ENCODE assay signal across 8 cellular contexts in genomic region chr11:9506489-9507343, GRCh38. TPM values are rescaled to one million over a fixed set of nuclear protein-coding genes. Genes with fewer than 3 reads are reported as not detected.
DNase-seq lines count a peak whose midpoint lies in the region; ATAC-seq lines count a peak whose summit lies in the region.

No MANE protein-coding gene starts in this region.

- POLR2A ChIA-PET in activated CD4-positive, alpha-beta memory T cell treated with anti-CD3 and anti-CD28 coated beads for 36 hours (lab: Charles Lee), result interaction anchor here (1.2 kb wide), 1 partner anchor 46 kb away, joined by 4 read pairs; the partner anchor contains the start of gene ZNF143

- DNase-seq in DMS153 treated with DMSO at 0.1 percent for 48 hours (lab: John Stamatoyannopoulos, UW; ENCODE audit: unreplicated experiment) (peak; percentile 58), NCI-H774 (lab: John Stamatoyannopoulos, UW) (peak; percentile 81), lung microvascular endothelial cell (ENCODE audit: low read depth in 2 of 2) (peak; percentile 80 to 89)
- DNase-seq in activated CD4-positive, alpha-beta memory T cell treated with anti-CD3 and anti-CD28 coated beads for 36 hours, result peak; percentile 82
- peak; percentile 70 for DNase-seq in effector CD4-positive, alpha-beta T cell
- peak; percentile 20 to 46 for DNase-seq in stimulated activated CD8-positive, alpha-beta memory T cell treated with anti-CD3 and anti-CD28 coated beads, Interleukin-15, amount 100 ng/mL, for 4 hours (ENCODE audit: low read depth in 2 of 2)

- H3K27me3 Mint-ChIP-seq in activated CD4-positive, alpha-beta memory T cell treated with anti-CD3 and anti-CD28 coated beads for 36 hours, result no peaks in the 10 kb centered on the region

- H3K9me3 Mint-ChIP-seq in activated CD4-positive, alpha-beta memory T cell treated with anti-CD3 and anti-CD28 coated beads for 36 hours, result no peaks in the 10 kb centered on the region

- ATAC-seq in HG03342 (IDR thresholded peaks at IDR 0.05; ENCODE audit: unreplicated experiment) (peak; percentile 41), HG03095 (IDR thresholded peaks at IDR 0.05; ENCODE audit: unreplicated experiment) (no peak)

- H3K4me3 Mint-ChIP-seq in activated CD4-positive, alpha-beta memory T cell treated with anti-CD3 and anti-CD28 coated beads for 36 hours, result no peak overlapping the region

- no peak overlapping the region for H3K27ac Mint-ChIP-seq in activated CD4-positive, alpha-beta memory T cell treated with anti-CD3 and anti-CD28 coated beads for 36 hours

- peaks cover 12% of the 10 kb centered on the region for H3K36me3 Mint-ChIP-seq in activated CD4-positive, alpha-beta memory T cell treated with anti-CD3 and anti-CD28 coated beads for 36 hours

- CTCF ChIA-PET in activated CD4-positive, alpha-beta memory T cell treated with anti-CD3 and anti-CD28 coated beads for 36 hours (lab: Charles Lee), result interaction anchor here (0.6 to 4.1 kb wide), 63 partner anchors 9 to 870 kb away, joined by 3 to 66 read pairs (median 4); partner anchors contain the start of genes NRIP3, TMEM9B and ZNF143

- peaks cover 11% of the 10 kb centered on the region for H3K4me1 Mint-ChIP-seq in activated CD4-positive, alpha-beta memory T cell treated with anti-CD3 and anti-CD28 coated beads for 36 hours (ENCODE audit: low read depth)

- intact Hi-C loops in activated CD4-positive, alpha-beta memory T cell treated with anti-CD3 and anti-CD28 coated beads for 36 hours (cut with micrococcal nuclease), result loop anchor here (1.0 to 5.0 kb wide), 4 partner anchors 230 to 594 kb away; partner anchors contain the start of gene AKIP1

RNA-seq across cellular contexts. Expression of gene ZNF143, which starts 45.9 kb away (rescaled TPM):
- total RNA-seq in activated CD4-positive, alpha-beta memory T cell treated with anti-CD3 and anti-CD28 coated beads for 36 hours, result 10 to 100 TPM; 45.4 to 48.2 TPM
- total RNA-seq in lung microvascular endothelial cell, result 18.7 and 33.9 TPM in 2 replicates

Comparison
In these comparisons a context has a peak if more than half of its experiments do, and no peak if none do; other contexts are left out.
1. DNase-seq: peak in every context shown above with its lines; median percentile 84 in lung microvascular endothelial cell; 82 in activated CD4-positive, alpha-beta memory T cell treated with anti-CD3 and anti-CD28 coated beads for 36 hours; 81 in NCI-H774; 70 in effector CD4-positive, alpha-beta T cell; 58 in DMS153 treated with DMSO at 0.1 percent for 48 hours; 33 in stimulated activated CD8-positive, alpha-beta memory T cell treated with anti-CD3 and anti-CD28 coated beads, Interleukin-15, amount 100 ng/mL, for 4 hours.